ENCODE assay signal across 8 cellular contexts in genomic region chr6:89242574-89243330, GRCh38. TPM values are rescaled to one million over a fixed set of nuclear protein-coding genes. Genes with fewer than 3 reads are reported as not detected.
DNase-seq lines count a peak whose midpoint lies in the region; ATAC-seq and TF ChIP-seq lines count a peak whose summit lies in the region.

No MANE protein-coding gene starts in this region.

- H3K4me3 ChIP-seq in Peyer's patch (no peak overlapping the region), neuronal stem cell (ENCODE audit: low read length in 2 of 2) (no peak overlapping the region), aorta (ENCODE audit: low read length in 2 of 2) (no peak overlapping the region)

- no CpG with 5 or more reads among the region's 3 CpGs for WGBS in neuronal stem cell (ENCODE audit: extremely low coverage in 2 of 2, insufficient read length in 2 of 2, insufficient replicate concordance in 1 of 2), 2 donors
- WGBS in aorta, 2 donors: 15 to 20% methylated on average over 3 of the region's 3 CpGs

- no peaks in the 10 kb centered on the region for H3K79me1 ChIP-seq in neuronal stem cell (ENCODE audit: low read depth, low read length)

- no peak overlapping the region for H2AK5ac ChIP-seq in neuronal stem cell (ENCODE audit: low read depth, low read length)

- no peaks in the 10 kb centered on the region for H3K4me1 ChIP-seq in Peyer's patch
- H3K4me1 ChIP-seq in neuronal stem cell (ENCODE audit: control insufficient read depth in 2 of 2, insufficient read depth in 1 of 2, low read depth in 1 of 2, low read length in 2 of 2): peaks cover 1 to 3% of the 10 kb centered on the region in 2 donors
- no peaks in the 10 kb centered on the region for H3K4me1 ChIP-seq in aorta (ENCODE audit: control insufficient read depth in 1 of 2, insufficient read depth in 2 of 2, low read length in 2 of 2)

- no peak overlapping the region for H2BK12ac ChIP-seq in neuronal stem cell (ENCODE audit: low read length)

- H4K91ac ChIP-seq in neuronal stem cell (ENCODE audit: low read depth, low read length, poor library complexity): no peak overlapping the region

- no peak overlapping the region for H3K4me2 ChIP-seq in neuronal stem cell (ENCODE audit: insufficient read depth, low read length, poor library complexity, severe bottlenecking)

- no peaks in the 10 kb centered on the region for H3K36me3 ChIP-seq in Peyer's patch
- no peaks in the 10 kb centered on the region for H3K36me3 ChIP-seq in neuronal stem cell (replicated peaks in 1 of 2; ENCODE audit: control insufficient read depth in 2 of 2, insufficient read depth in 2 of 2, low read length in 2 of 2)
- no peaks in the 10 kb centered on the region for H3K36me3 ChIP-seq in aorta (ENCODE audit: control insufficient read depth in 1 of 2, insufficient read depth in 2 of 2, low read length in 1 of 2)

- intact Hi-C loops in aorta (cut with DNase I): loop anchor here (2.0 to 5.0 kb wide), 3 partner anchors 120 to 260 kb away; no protein-coding TSS in a partner anchor

- no peaks in the 10 kb centered on the region for H3K9me3 ChIP-seq in Peyer's patch
- H3K9me3 ChIP-seq in neuronal stem cell (replicated peaks in 1 of 2; ENCODE audit: control insufficient read depth in 2 of 2, insufficient read depth in 1 of 2, low read depth in 1 of 2, low read length in 2 of 2): no peaks in the 10 kb centered on the region
- no peaks in the 10 kb centered on the region for H3K9me3 ChIP-seq in aorta (ENCODE audit: control insufficient read depth, low read length)

- H2BK120ac ChIP-seq in neuronal stem cell (ENCODE audit: low read depth, low read length): no peak overlapping the region

- no peak for ATAC-seq in GM21367 (IDR thresholded peaks at IDR 0.05; ENCODE audit: unreplicated experiment)
- no peak for ATAC-seq in aorta (ENCODE audit: low FRiP score)

- H4K8ac ChIP-seq in neuronal stem cell (ENCODE audit: low read depth, low read length): no peak overlapping the region

- DNase-seq in EH (ENCODE audit: low read depth): peak; percentile 57
- peak; percentile 72 for DNase-seq in KBM-7
- DNase-seq in Peyer's patch: no peak
- peak; percentile 27 to 33 for DNase-seq in erythroblast (lab: John Stamatoyannopoulos, UW)
- DNase-seq in neuronal stem cell (ENCODE audit: low spot score): no peak
- DNase-seq in stimulated activated CD4-positive, alpha-beta T cell treated with anti-CD3 and anti-CD28 coated beads, Interleukin-4, amount 100 ng/mL, for 24 hours: no peak
- DNase-seq in aorta: no peak

- in situ Hi-C loops in KBM-7 (cut with MboI; ENCODE audit: low pct_unique_long_range_greater_than_20kb, low sequenced_read_pairs): no loop called here

- peak overlapping the region; percentile 73 for H2AFZ ChIP-seq in neuronal stem cell (ENCODE audit: low read length)

- TF ChIP-seq POLR2A in Peyer's patch (IDR thresholded peaks at IDR 0.05) (no peak), erythroblast (IDR thresholded peaks at IDR 0.05; ENCODE audit: low read length) (no peak)

- no peak overlapping the region for H3K23ac ChIP-seq in neuronal stem cell (ENCODE audit: low read depth, low read length, poor library complexity)

- H3K9ac ChIP-seq in neuronal stem cell (ENCODE audit: low read depth, low read length, poor library complexity): no peak overlapping the region

- H3K18ac ChIP-seq in neuronal stem cell (ENCODE audit: low read length): no peak overlapping the region

- peak in 5 of 6 experiments; percentile 3 to 70 (median 68) for TF ChIP-seq CTCF in Peyer's patch (IDR thresholded peaks at IDR 0.05)

- no peak overlapping the region for H3K4ac ChIP-seq in neuronal stem cell (ENCODE audit: low read length)

- H2BK5ac ChIP-seq in neuronal stem cell (ENCODE audit: low read length): no peak overlapping the region

- H3K27ac ChIP-seq in Peyer's patch: no peak overlapping the region
- no peak overlapping the region for H3K27ac ChIP-seq in neuronal stem cell (replicated peaks; ENCODE audit: low read length)
- H3K27ac ChIP-seq in aorta (ENCODE audit: low read depth in 1 of 2, low read length in 2 of 2): no peak overlapping the region

- no peak overlapping the region for H3K14ac ChIP-seq in neuronal stem cell (ENCODE audit: low read length)

- no peak overlapping the region for H2BK15ac ChIP-seq in neuronal stem cell (ENCODE audit: low read length)

- H3K27me3 ChIP-seq in Peyer's patch (no peaks in the 10 kb centered on the region), neuronal stem cell (ENCODE audit: control insufficient read depth in 3 of 3, insufficient read depth in 3 of 3, low read depth in 1 of 3, low read length in 3 of 3) (peaks cover 0 to 15% (median 0%) of the 10 kb centered on the region in 3 experiments), aorta (ENCODE audit: control insufficient read depth in 1 of 2, insufficient read depth in 2 of 2, low read length in 1 of 2) (no peaks in the 10 kb centered on the region)

RNA-seq across cellular contexts. Expression of gene GABRR1, which starts 25.6 kb away (rescaled TPM):
- total RNA-seq in Peyer's patch (not detected), aorta (1 to 10 TPM; 1.6 to 1.8 TPM)
- polyA plus RNA-seq in neuronal stem cell (2013, experiment 1 of 2): not detected
- not detected for polyA plus RNA-seq in neuronal stem cell (2013, experiment 2 of 2)
- under 1 TPM in 1 of 2 donors, not detected in 1; 0.79 TPM for polyA plus RNA-seq in aorta

Comparison
In these comparisons a context has a peak if more than half of its experiments do, and no peak if none do; other contexts are left out.
1. DNase-seq: peak in EH (single experiment), KBM-7 (single experiment) and erythroblast (2 of 2); none in Peyer's patch (0 of 3), neuronal stem cell (single experiment), stimulated activated CD4-positive, alpha-beta T cell treated with anti-CD3 and anti-CD28 coated beads, Interleukin-4, amount 100 ng/mL, for 24 hours (single experiment) and aorta (0 of 2).